27 cellular contexts compared by ENCODE assay signal in genomic region chr12:105270671-105271255, GRCh38. TPM values are rescaled to one million over a fixed set of nuclear protein-coding genes. Genes with fewer than 3 reads are reported as not detected.
DNase-seq lines count a peak whose midpoint lies in the region; ATAC-seq and TF ChIP-seq lines count a peak whose summit lies in the region.
"Had no signal": no experiment of that assay in that cellular context is flagged by ENCODE, and none has a peak within 500 bp of the region (broad histone marks: within the 10 kb centered on the region; RNA-seq: fewer than 3 reads in every experiment).

No MANE protein-coding gene starts in this region.

- ATAC-seq in GM21367 (IDR thresholded peaks at IDR 0.05; ENCODE audit: unreplicated experiment) (no peak), Right ventricle myocardium inferior (no peak)

- no peak overlapping the region for H3K27ac ChIP-seq in WERI-Rb-1
- H3K27ac ChIP-seq: 22Rv1, HL-60, PC-9 had no signal

- intact Hi-C loops in Right ventricle myocardium inferior (cut with DNase I): no loop called here

- H3K9me3 ChIP-seq in WERI-Rb-1 (ENCODE audit: severe bottlenecking): no peaks in the 10 kb centered on the region
- H3K9me3 ChIP-seq: BE2C had no signal

- H3K4me3 ChIP-seq in WERI-Rb-1 (ENCODE audit: low read depth, low read length): no peak overlapping the region
- H3K4me3 ChIP-seq: PC-9 had no signal

- no peak for TF ChIP-seq CTCF in WERI-Rb-1 (IDR thresholded peaks at IDR 0.05; ENCODE audit: low read depth, low read length)

- no peaks in the 10 kb centered on the region for H3K27me3 ChIP-seq in WERI-Rb-1 (ENCODE audit: insufficient read depth, low read depth, severe bottlenecking)

- no peaks in the 10 kb centered on the region for H3K36me3 ChIP-seq in WERI-Rb-1
- H3K36me3 ChIP-seq: BE2C had no signal

- DNase-seq in NCI-H524 (lab: John Stamatoyannopoulos, UW): peak; percentile 27 to 58
- no peak for DNase-seq in NCI-H524 treated with DMSO at 0.1 percent for 48 hours (lab: John Stamatoyannopoulos, UW)
- DNase-seq in NCI-H82 (lab: John Stamatoyannopoulos, UW): peak; percentile 75
- DNase-seq in WERI-Rb-1: peak; percentile 16
- DNase-seq in activated T-cell treated with anti-CD3 and anti-CD28 coated beads, Interleukin-2, amount 50 U/mL, for 1 hour: no peak
- DNase-seq in Right ventricle myocardium inferior (ENCODE audit: missing footprints): no peak
- DNase-seq: ACHN, BE2C, Calu3, GF-D8, GOT3, HCEC 1CT, Karpas-422, NCI-H1092 treated with DMSO at 0.1 percent for 48 hours, NCI-H1436, NCI-H187, NCI-H2081 treated with DMSO at 0.1 percent for 48 hours, NCI-H2171, NCI-H226, NCI-H510A treated with DMSO at 0.1 percent for 48 hours, NCI-H774, PC-9, RPMI8226, SHP77 treated with DMSO at 0.1 percent for 48 hours had no signal

RNA-seq across cellular contexts. Expression of gene APPL2, which starts 34.8 kb away (rescaled TPM):
- 20.9 TPM for total RNA-seq in Right ventricle myocardium inferior

RNA-seq across cellular contexts. Expression of gene C12orf75, which starts 59.7 kb away (rescaled TPM):
- total RNA-seq in Right ventricle myocardium inferior: 1.2 TPM

Comparison
In these comparisons a context has a peak if more than half of its experiments do, and no peak if none do; other contexts are left out.
1. DNase-seq: peak in NCI-H524 (2 of 2), NCI-H82 (single experiment) and WERI-Rb-1 (single experiment); none in NCI-H524 treated with DMSO at 0.1 percent for 48 hours (single experiment), activated T-cell treated with anti-CD3 and anti-CD28 coated beads, Interleukin-2, amount 50 U/mL, for 1 hour (single experiment) and Right ventricle myocardium inferior (single experiment).